Comparison of ENCODE assay signal across 18 cellular contexts in the genomic region with DNA sequence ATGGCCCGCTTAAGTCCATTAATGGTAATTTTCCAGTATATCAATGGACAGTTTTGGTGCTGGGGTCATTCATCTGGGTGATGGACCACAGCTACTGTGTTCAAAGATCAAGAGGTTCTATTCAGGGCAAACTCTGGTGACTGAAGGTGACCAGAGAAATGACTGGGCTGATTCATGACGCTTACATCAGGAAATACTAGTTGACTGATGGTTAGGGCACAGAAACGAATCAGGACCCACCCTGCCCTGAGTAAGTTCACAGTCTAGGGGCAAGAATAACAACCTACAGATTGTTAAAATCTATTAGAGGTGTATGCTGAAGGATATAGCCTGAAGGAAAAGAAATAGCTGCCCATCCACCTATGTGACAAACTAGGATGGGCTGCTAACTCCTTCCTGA. TPM values are rescaled to one million over a fixed set of nuclear protein-coding genes. Genes with fewer than 3 reads are reported as not detected.
DNase-seq lines count a peak whose midpoint lies in the region; ATAC-seq lines count a peak whose summit lies in the region.
"Had no signal": no experiment of that assay in that cellular context is flagged by ENCODE, and none has a peak within 500 bp of the region (broad histone marks: within the 10 kb centered on the region; RNA-seq: fewer than 3 reads in every experiment).

No MANE protein-coding gene starts in this region.

- CTCF ChIA-PET in activated CD8-positive, alpha-beta memory T cell treated with anti-CD3 and anti-CD28 coated beads, Interleukin-2, amount 10 ng/mL, durations not matched to agents 7 days and 5 days (lab: Charles Lee): interaction anchor here (1.1 to 1.9 kb wide), 3 partner anchors 26 to 282 kb away, joined by 3 to 15 read pairs (median 3); no protein-coding TSS in a partner anchor

- peaks cover 62% of the 10 kb centered on the region for H3K36me3 Mint-ChIP-seq in T-helper 2 cell treated with Interferon-gamma antibody and Interleukin-4, amounts not matched to agents 5 μg/mL and 100 μg/mL, for 36 hours (ENCODE audit: low read depth)
- H3K36me3 Mint-ChIP-seq in activated CD8-positive, alpha-beta memory T cell treated with anti-CD3 and anti-CD28 coated beads, Interleukin-2, amount 10 ng/mL, durations not matched to agents 7 days and 5 days: peaks cover 59% of the 10 kb centered on the region
- peaks cover 77% of the 10 kb centered on the region for H3K36me3 Mint-ChIP-seq in activated T-helper 2 cell treated with anti-CD3 and anti-CD28 coated beads, Interferon-gamma antibody, Interleukin-2, Interleukin-4, amounts not matched to agents 10 μg/mL and 5 μg/mL and 100 μg/mL, durations not matched to agents 14 hours and 24 hours and 36 hours (ENCODE audit: low read depth)
- H3K36me3 Mint-ChIP-seq in stimulated activated effector memory CD8-positive, alpha-beta T cell treated with anti-CD3 and anti-CD28 coated beads, Interleukin-12 subunit alpha, Interleukin-12 subunit beta, amount 100 ng/mL, for 72 hours: peaks cover 87% of the 10 kb centered on the region

- ATAC-seq in activated CD8-positive, alpha-beta memory T cell treated with anti-CD3 and anti-CD28 coated beads, Interleukin-2, amount 10 ng/mL, durations not matched to agents 7 days and 5 days: no peak
- peak; percentile 65 for ATAC-seq in stimulated activated effector memory CD8-positive, alpha-beta T cell treated with anti-CD3 and anti-CD28 coated beads, Interleukin-12 subunit alpha, Interleukin-12 subunit beta, amount 100 ng/mL, for 72 hours
- ATAC-seq in HG03196 (IDR thresholded peaks at IDR 0.05; ENCODE audit: unreplicated experiment): no peak

- H3K9me3 Mint-ChIP-seq in T-helper 2 cell treated with Interferon-gamma antibody and Interleukin-4, amounts not matched to agents 5 μg/mL and 100 μg/mL, for 36 hours: no peaks in the 10 kb centered on the region
- H3K9me3 Mint-ChIP-seq in activated CD8-positive, alpha-beta memory T cell treated with anti-CD3 and anti-CD28 coated beads, Interleukin-2, amount 10 ng/mL, durations not matched to agents 7 days and 5 days (ENCODE audit: low read depth): no peaks in the 10 kb centered on the region
- no peaks in the 10 kb centered on the region for H3K9me3 Mint-ChIP-seq in activated T-helper 2 cell treated with anti-CD3 and anti-CD28 coated beads, Interferon-gamma antibody, Interleukin-2, Interleukin-4, amounts not matched to agents 10 μg/mL and 5 μg/mL and 100 μg/mL, durations not matched to agents 14 hours and 24 hours and 36 hours
- no peaks in the 10 kb centered on the region for H3K9me3 Mint-ChIP-seq in stimulated activated effector memory CD8-positive, alpha-beta T cell treated with anti-CD3 and anti-CD28 coated beads, Interleukin-12 subunit alpha, Interleukin-12 subunit beta, amount 100 ng/mL, for 72 hours

- intact Hi-C loops in activated T-helper 2 cell treated with anti-CD3 and anti-CD28 coated beads, Interferon-gamma antibody, Interleukin-2, Interleukin-4, amounts not matched to agents 10 μg/mL and 5 μg/mL and 100 μg/mL, durations not matched to agents 14 hours and 24 hours and 36 hours (cut with micrococcal nuclease): no loop called here

- H3K4me3 Mint-ChIP-seq in T-helper 2 cell treated with Interferon-gamma antibody and Interleukin-4, amounts not matched to agents 5 μg/mL and 100 μg/mL, for 36 hours: no peak overlapping the region
- no peak overlapping the region for H3K4me3 Mint-ChIP-seq in activated CD8-positive, alpha-beta memory T cell treated with anti-CD3 and anti-CD28 coated beads, Interleukin-2, amount 10 ng/mL, durations not matched to agents 7 days and 5 days
- H3K4me3 Mint-ChIP-seq in activated T-helper 2 cell treated with anti-CD3 and anti-CD28 coated beads, Interferon-gamma antibody, Interleukin-2, Interleukin-4, amounts not matched to agents 10 μg/mL and 5 μg/mL and 100 μg/mL, durations not matched to agents 14 hours and 24 hours and 36 hours (ENCODE audit: low read depth): no peak overlapping the region
- H3K4me3 Mint-ChIP-seq in stimulated activated effector memory CD8-positive, alpha-beta T cell treated with anti-CD3 and anti-CD28 coated beads, Interleukin-12 subunit alpha, Interleukin-12 subunit beta, amount 100 ng/mL, for 72 hours: no peak overlapping the region

- peaks cover 25% of the 10 kb centered on the region for H3K4me1 Mint-ChIP-seq in T-helper 2 cell treated with Interferon-gamma antibody and Interleukin-4, amounts not matched to agents 5 μg/mL and 100 μg/mL, for 36 hours (ENCODE audit: low read depth)
- H3K4me1 Mint-ChIP-seq in activated CD8-positive, alpha-beta memory T cell treated with anti-CD3 and anti-CD28 coated beads, Interleukin-2, amount 10 ng/mL, durations not matched to agents 7 days and 5 days: peaks cover 45% of the 10 kb centered on the region
- H3K4me1 Mint-ChIP-seq in activated T-helper 2 cell treated with anti-CD3 and anti-CD28 coated beads, Interferon-gamma antibody, Interleukin-2, Interleukin-4, amounts not matched to agents 10 μg/mL and 5 μg/mL and 100 μg/mL, durations not matched to agents 14 hours and 24 hours and 36 hours (ENCODE audit: low read depth): peaks cover 40% of the 10 kb centered on the region
- H3K4me1 Mint-ChIP-seq in stimulated activated effector memory CD8-positive, alpha-beta T cell treated with anti-CD3 and anti-CD28 coated beads, Interleukin-12 subunit alpha, Interleukin-12 subunit beta, amount 100 ng/mL, for 72 hours: peaks cover 5% of the 10 kb centered on the region

- no peaks in the 10 kb centered on the region for H3K27me3 Mint-ChIP-seq in T-helper 2 cell treated with Interferon-gamma antibody and Interleukin-4, amounts not matched to agents 5 μg/mL and 100 μg/mL, for 36 hours (ENCODE audit: low read depth)
- H3K27me3 Mint-ChIP-seq in activated CD8-positive, alpha-beta memory T cell treated with anti-CD3 and anti-CD28 coated beads, Interleukin-2, amount 10 ng/mL, durations not matched to agents 7 days and 5 days: no peaks in the 10 kb centered on the region
- H3K27me3 Mint-ChIP-seq in activated T-helper 2 cell treated with anti-CD3 and anti-CD28 coated beads, Interferon-gamma antibody, Interleukin-2, Interleukin-4, amounts not matched to agents 10 μg/mL and 5 μg/mL and 100 μg/mL, durations not matched to agents 14 hours and 24 hours and 36 hours (ENCODE audit: low read depth): no peaks in the 10 kb centered on the region

- DNase-seq in T-helper 2 cell treated with Interferon-gamma antibody and Interleukin-4, amounts not matched to agents 5 μg/mL and 100 μg/mL, for 36 hours (ENCODE audit: low spot score): no peak
- no peak for DNase-seq in T-helper 2 cell
- DNase-seq in activated CD8-positive, alpha-beta memory T cell treated with anti-CD3 and anti-CD28 coated beads, Interleukin-2, amount 10 ng/mL, durations not matched to agents 7 days and 5 days: no peak
- no peak for DNase-seq in activated CD8-positive, alpha-beta memory T cell treated with anti-CD3 and anti-CD28 coated beads, Interleukin-2, amount 50 U/mL, for 4 hours
- DNase-seq in activated T-helper 2 cell treated with anti-CD3 and anti-CD28 coated beads, Interferon-gamma antibody, Interleukin-2, Interleukin-4, amounts not matched to agents 10 μg/mL and 5 μg/mL and 100 μg/mL, durations not matched to agents 14 hours and 24 hours and 36 hours (ENCODE audit: low spot score): no peak
- DNase-seq in stimulated activated effector memory CD8-positive, alpha-beta T cell treated with anti-CD3 and anti-CD28 coated beads, Interleukin-12 subunit alpha, Interleukin-12 subunit beta, amount 100 ng/mL, for 72 hours (ENCODE audit: low spot score in 2 of 2): no peak
- DNase-seq in activated gamma-delta T cell treated with Interleukin-2 at 50 U/mL for 16 hours: no peak
- DNase-seq: 8988T, GOT3, IMR-90, MV-4-11, NCI-H1105 treated with DMSO at 0.1 percent for 48 hours, NCI-H1694, NCI-H2081 treated with DMSO at 0.1 percent for 48 hours, NCI-H446, NCI-H526, OCI-M1 had no signal

- peak overlapping the region; percentile 52 for H3K27ac Mint-ChIP-seq in T-helper 2 cell treated with Interferon-gamma antibody and Interleukin-4, amounts not matched to agents 5 μg/mL and 100 μg/mL, for 36 hours
- peak overlapping the region; percentile 22 for H3K27ac Mint-ChIP-seq in activated CD8-positive, alpha-beta memory T cell treated with anti-CD3 and anti-CD28 coated beads, Interleukin-2, amount 10 ng/mL, durations not matched to agents 7 days and 5 days
- peak overlapping the region; percentile 6 for H3K27ac Mint-ChIP-seq in activated T-helper 2 cell treated with anti-CD3 and anti-CD28 coated beads, Interferon-gamma antibody, Interleukin-2, Interleukin-4, amounts not matched to agents 10 μg/mL and 5 μg/mL and 100 μg/mL, durations not matched to agents 14 hours and 24 hours and 36 hours
- H3K27ac Mint-ChIP-seq in stimulated activated effector memory CD8-positive, alpha-beta T cell treated with anti-CD3 and anti-CD28 coated beads, Interleukin-12 subunit alpha, Interleukin-12 subunit beta, amount 100 ng/mL, for 72 hours: peak overlapping the region; percentile 33

RNA-seq across cellular contexts. Expression of a gene that starts 9.5 kb away (rescaled TPM):
- total RNA-seq in activated CD8-positive, alpha-beta memory T cell treated with anti-CD3 and anti-CD28 coated beads, Interleukin-2, amount 10 ng/mL, durations not matched to agents 7 days and 5 days: 100 to 1,000 TPM; 146 to 182 TPM
- 94.7 and 101 TPM in 2 replicates for total RNA-seq in activated T-helper 2 cell treated with anti-CD3 and anti-CD28 coated beads, Interferon-gamma antibody, Interleukin-2, Interleukin-4, amounts not matched to agents 10 μg/mL and 5 μg/mL and 100 μg/mL, durations not matched to agents 14 hours and 24 hours and 36 hours
